Comparison of ENCODE assay signal across 15 cellular contexts in genomic region chr2:36348721-36349120, GRCh38.
DNase-seq lines count a peak whose midpoint lies in the region; ATAC-seq and TF ChIP-seq lines count a peak whose summit lies in the region.
"Had no signal": no experiment of that assay in that cellular context is flagged by ENCODE, and none has a peak within 500 bp of the region (broad histone marks: within the 10 kb centered on the region; RNA-seq: fewer than 3 reads in every experiment).

No MANE protein-coding gene starts in this region.

- 0 out of 2 replicates have a peak, but pooled peaks cover 5% of the 10 kb centered on the region for H3K4me1 ChIP-seq in HEK293 (ENCODE audit: control insufficient read depth, insufficient read depth, low read length)

- no peak for ATAC-seq in GM21786 (IDR thresholded peaks at IDR 0.05; ENCODE audit: unreplicated experiment)
- ATAC-seq: GM12878, K562 had no signal

- POLR2A ChIA-PET in HEK293 (lab: Yijun Ruan, JAX), result no interaction called here

- TF ChIP-seq CTCF in AG10803 (conservative IDR thresholded peaks at IDR 0.05; ENCODE audit: low read length) (no peak), HEK293 (tag by site-specific recombination; IDR thresholded peaks at IDR 0.05) (no peak), fibroblast of mammary gland (conservative IDR thresholded peaks at IDR 0.05; ENCODE audit: control insufficient read depth, insufficient read depth, low read depth, low read length) (no peak)

- CTCF ChIA-PET in HEK293 (lab: Yijun Ruan, JAX), result interaction anchor here (0.7 to 1.6 kb wide), 4 partner anchors 9 to 437 kb away, joined by 3 to 7 read pairs (median 3); no protein-coding TSS in a partner anchor

- H3K4me3 ChIP-seq in AG10803 (ENCODE audit: low read length) (no peak overlapping the region), HEK293 (ENCODE audit: low read depth, low read length) (no peak overlapping the region), fibroblast of mammary gland (ENCODE audit: control insufficient read depth, low read depth, low read length) (no peak overlapping the region)
- H3K4me3 ChIP-seq: BLaER1, GM12878, GM23248, HAP-1, K562 had no signal

- H3K9me3 ChIP-seq in HEK293 (ENCODE audit: control insufficient read depth, insufficient read depth, low read depth, low read length), result no peaks in the 10 kb centered on the region
- H3K9me3 ChIP-seq: BLaER1, HAP-1 had no signal

- DNase-seq in AG10803 (ENCODE audit: low read depth) (peak; percentile 60), fibroblast of mammary gland (ENCODE audit: low read depth) (peak; percentile 60)
- no peak for DNase-seq in stimulated activated naive CD4-positive, alpha-beta T cell treated with Interleukin-2 at 50 U/mL for 16 hours (lab: John Stamatoyannopoulos, UW)
- DNase-seq in stimulated activated CD4-positive, alpha-beta T cell treated with anti-CD3 and anti-CD28 coated beads, Interleukin-1b, Interleukin-23, amount 100 ng/mL, for 48 hours, result no peak
- DNase-seq: CD4-positive, alpha-beta memory T cell; DMS153; DMS79; GF-D8; GM23248 had no signal

- no peaks in the 10 kb centered on the region for H3K36me3 ChIP-seq in HEK293 (ENCODE audit: control insufficient read depth in 2 of 2, insufficient read depth in 1 of 2, low read length in 2 of 2)
- H3K36me3 ChIP-seq: BLaER1, HAP-1 had no signal

- no peak overlapping the region for H3K27ac ChIP-seq in HEK293 (ENCODE audit: extremely low read depth, low read depth, low read length)
- H3K27ac ChIP-seq: BLaER1, GM23248 had no signal

TF ChIP-seq in HEK293, 187 proteins besides CTCF, POLR2A, EP300 and RAD21:
- TF ChIP-seq ATF2 (tag by site-specific recombination; IDR thresholded peaks at IDR 0.05; ENCODE audit: low read depth), result peak; percentile 61; the same call in 1 of the 2 replicates
- no peak for TF ChIP-seq ZNF585B (tag by site-specific recombination; IDR thresholded peaks at IDR 0.05)

Comparison
In these comparisons a context has a peak if more than half of its experiments do, and no peak if none do; other contexts are left out.
1. DNase-seq: peak in AG10803 (single experiment) and fibroblast of mammary gland (single experiment); none in stimulated activated naive CD4-positive, alpha-beta T cell treated with Interleukin-2 at 50 U/mL for 16 hours (single experiment) and stimulated activated CD4-positive, alpha-beta T cell treated with anti-CD3 and anti-CD28 coated beads, Interleukin-1b, Interleukin-23, amount 100 ng/mL, for 48 hours (single experiment).